In the genomic region with DNA sequence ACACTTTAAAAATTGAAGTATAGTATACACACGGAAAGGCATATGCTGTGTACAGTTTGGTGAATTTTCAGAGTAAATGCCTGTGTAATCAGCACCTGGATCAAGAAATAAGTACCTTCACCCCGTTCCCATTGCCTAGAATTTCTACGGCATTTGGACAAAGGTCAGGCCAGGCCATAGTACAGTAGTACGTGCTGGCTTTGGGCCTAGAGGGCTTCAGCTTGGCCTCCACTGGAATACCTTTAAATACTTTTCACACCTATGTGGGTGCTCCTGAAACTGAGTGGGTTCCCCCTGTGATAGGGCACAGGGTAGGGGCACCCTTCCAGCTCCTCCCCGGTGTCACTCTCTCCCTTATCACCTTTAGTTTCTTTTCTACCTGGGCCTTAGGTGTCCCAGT, we compare ENCODE assay signal across 1 cellular context.
TF ChIP-seq lines count a peak whose summit lies in the region.

No MANE protein-coding gene starts in this region.

TF ChIP-seq in IMR-90, 13 proteins besides CTCF, POLR2A, EP300 and RAD21 (continued from another document):
- TF ChIP-seq CEBPB (IDR thresholded peaks at IDR 0.05; ENCODE audit: low read depth, low read length) (no peak), SMC3 (IDR thresholded peaks at IDR 0.05; ENCODE audit: low read depth, low read length) (no peak)
